In genomic region chr11:108224366-108224765, GRCh38 we compare ENCODE assay signal across 11 cellular contexts.
DNase-seq lines count a peak whose midpoint lies in the region; ATAC-seq and TF ChIP-seq lines count a peak whose summit lies in the region.
"Had no signal": no experiment of that assay in that cellular context is flagged by ENCODE, and none has a peak within 500 bp of the region (broad histone marks: within the 10 kb centered on the region; RNA-seq: fewer than 3 reads in every experiment).

No MANE protein-coding gene starts in this region.

- H3K9me3 ChIP-seq in KOPT-K1 (ENCODE audit: insufficient read depth, low read length, poor library complexity, severe bottlenecking) (no peaks in the 10 kb centered on the region), muscle layer of colon (ENCODE audit: low read length) (no peaks in the 10 kb centered on the region)

- ATAC-seq in HG03025 (IDR thresholded peaks at IDR 0.05; ENCODE audit: low FRiP score, unreplicated experiment): no peak

- no peaks in the 10 kb centered on the region for H3K27me3 ChIP-seq in muscle layer of colon (ENCODE audit: control insufficient read depth in 1 of 2, insufficient read depth in 2 of 2, low read length in 2 of 2)

- peak overlapping the region; percentile 98 for H3K9ac ChIP-seq in muscle layer of colon (ENCODE audit: low read length)

- H3K36me3 ChIP-seq in KOPT-K1 (ENCODE audit: insufficient read depth, low read length) (peaks cover 26% of the 10 kb centered on the region), muscle layer of colon (ENCODE audit: insufficient read depth, low read length) (peaks cover 11% of the 10 kb centered on the region)

- H3K27ac ChIP-seq in KOPT-K1 (ENCODE audit: low read depth, low read length, poor library complexity, severe bottlenecking) (peak overlapping the region; percentile 90), coronary artery (peak overlapping the region; percentile 93 to 95), muscle layer of colon (ENCODE audit: low read depth, low read length) (peak overlapping the region; percentile 93)

- H3K4me1 ChIP-seq in muscle layer of colon (ENCODE audit: insufficient read depth, low read length): peaks cover 33% of the 10 kb centered on the region

- H3K4me3 ChIP-seq in AG09309 (ENCODE audit: control insufficient read depth, low read depth, low read length): peak overlapping the region; percentile 68
- H3K4me3 ChIP-seq in coronary artery: peak overlapping the region; percentile 86
- peak overlapping the region; percentile 89 to 93 for H3K4me3 ChIP-seq in muscle layer of colon (ENCODE audit: low read depth in 1 of 2, low read length in 2 of 2)

- no peak for TF ChIP-seq CTCF in AG09309 (IDR thresholded peaks at IDR 0.05; ENCODE audit: control insufficient read depth, insufficient read depth, low read depth, low read length, missing control alignments)
- TF ChIP-seq CTCF in coronary artery (IDR thresholded peaks at IDR 0.05): no peak

- DNase-seq in AG09309 (ENCODE audit: low read depth): no peak
- DNase-seq in coronary artery (ENCODE audit: low spot score): no peak
- no peak for DNase-seq in NCI-H128 (lab: John Stamatoyannopoulos, UW; ENCODE audit: unreplicated experiment)
- no peak for DNase-seq in NCI-H510A (lab: John Stamatoyannopoulos, UW)
- DNase-seq in C1 segment of cervical spinal cord (lab: John Stamatoyannopoulos, UW): no peak
- DNase-seq: activated CD4-positive, alpha-beta T cell treated with anti-CD3 and anti-CD28 coated beads for 1 hour; DMS 273 treated with DMSO at 0.1 percent for 48 hours; NCI-H1092 treated with DMSO at 0.1 percent for 48 hours had no signal
